ENCODE assay signal across 7 cellular contexts in the genomic region with DNA sequence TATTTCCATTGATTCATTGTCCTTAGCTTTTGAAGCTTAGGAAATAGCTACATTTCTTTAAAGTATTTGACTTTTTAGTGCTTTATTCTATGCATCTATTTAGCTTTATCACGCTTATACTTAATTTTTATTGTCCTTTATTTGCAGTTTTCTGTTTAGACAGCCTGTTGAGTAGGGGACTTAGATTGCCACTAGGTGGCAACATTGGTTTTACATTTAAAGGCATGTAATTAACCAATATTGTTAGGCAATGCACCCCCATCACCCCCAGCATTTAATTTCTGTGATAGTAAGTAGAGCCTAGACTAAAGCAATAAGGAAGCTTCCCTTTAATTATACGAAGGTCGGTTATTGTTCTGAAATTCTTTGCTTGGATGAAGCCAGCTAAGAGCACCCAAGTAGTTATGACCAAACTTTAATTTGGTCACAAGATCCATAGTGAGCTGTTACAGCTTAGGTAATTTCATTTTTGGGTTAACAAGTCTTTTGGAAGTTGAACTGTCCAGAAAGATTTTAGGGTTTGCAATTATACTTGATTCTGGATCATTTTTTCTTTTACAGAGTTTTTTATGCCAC.
A peak's percentile ranks its signal among the peaks of the same experiment; 100 is the strongest.
DNase-seq lines count a peak whose midpoint lies in the region; ATAC-seq and TF ChIP-seq lines count a peak whose summit lies in the region.

No MANE protein-coding gene starts in this region.

- TF ChIP-seq POLR2A in NB4 (IDR thresholded peaks at IDR 0.05; ENCODE audit: extremely low read depth, insufficient read length), result no peak

- TF ChIP-seq CTCF in GM12864 (IDR thresholded peaks at IDR 0.05; ENCODE audit: low read depth, low read length, missing control alignments), result peak; percentile 56
- peak; percentile 73 for TF ChIP-seq CTCF in NB4 (IDR thresholded peaks at IDR 0.05; ENCODE audit: low read depth, low read length)
- TF ChIP-seq CTCF in WI38 (IDR thresholded peaks at IDR 0.05; ENCODE audit: low read depth, low read length), result peak; percentile 58

- ATAC-seq in HG03442 (IDR thresholded peaks at IDR 0.05; ENCODE audit: unreplicated experiment) (no peak), HG02759 (IDR thresholded peaks at IDR 0.05; ENCODE audit: unreplicated experiment) (no peak)

- DNase-seq in GM12864 (ENCODE audit: low read depth), result no peak
- peak; percentile 63 for DNase-seq in NB4 (ENCODE audit: low read depth)
- peak; percentile 36 for DNase-seq in hepatic stellate cell (ENCODE audit: low spot score)
- peak; percentile 76 for DNase-seq in superior temporal gyrus (ENCODE audit: extremely low spot score)

- H3K4me3 ChIP-seq in GM12864 (ENCODE audit: low read depth, low read length), result no peak overlapping the region
- H3K4me3 ChIP-seq in NB4 (ENCODE audit: low read depth, low read length), result no peak overlapping the region
- no peak overlapping the region for H3K4me3 ChIP-seq in WI38 (ENCODE audit: low read depth, low read length)
